In the genomic region with DNA sequence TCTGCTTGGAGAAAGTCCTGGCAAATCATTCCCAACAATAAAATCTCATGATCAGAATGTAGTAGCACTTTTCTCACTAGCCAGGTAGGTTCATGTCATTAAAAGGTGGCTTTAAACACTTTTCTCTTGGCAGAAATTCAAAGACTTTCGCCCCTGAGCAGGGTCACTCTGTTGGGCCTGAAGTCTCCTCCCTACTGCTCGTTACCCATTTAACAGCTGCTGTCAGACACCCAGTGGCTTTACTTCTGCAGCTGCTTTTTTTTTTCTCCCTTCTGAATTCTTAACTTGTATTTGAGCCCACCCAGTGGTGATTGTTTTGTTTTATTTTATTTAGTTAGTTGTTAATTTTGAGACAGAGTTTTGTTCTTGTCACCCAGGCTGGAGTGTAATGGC, we compare ENCODE assay signal across 17 cellular contexts. TPM values are rescaled to one million over a fixed set of nuclear protein-coding genes. Genes with fewer than 3 reads are reported as not detected.
"Had no signal": no experiment of that assay in that cellular context is flagged by ENCODE, and none has a peak within 500 bp of the region (broad histone marks: within the 10 kb centered on the region; RNA-seq: fewer than 3 reads in every experiment).

No MANE protein-coding gene starts in this region.

- H3K4me3 ChIP-seq: ascending aorta, coronary artery, left ventricle myocardium inferior, tibial nerve, uterus had no signal

- DNase-seq: activated CD4-positive, alpha-beta T cell treated with anti-CD3 and anti-CD28 coated beads, Interleukin-2, amount 10 ng/mL, durations not matched to agents 24 days and 14 days; activated CD8-positive, alpha-beta T cell treated with anti-CD3 and anti-CD28 coated beads, Interleukin-2, amount 10 ng/mL, durations not matched to agents 7 days and 5 days; activated naive CD4-positive, alpha-beta T cell treated with anti-CD3 and anti-CD28 coated beads, Interleukin-2, amount 50 U/mL, for 16 hours; activated T-cell treated with anti-CD3 and anti-CD28 coated beads, Interleukin-2, amount 50 U/mL, for 24 hours; foreskin melanocyte; glutamatergic neuron; hippocampal formation; left ventricle myocardium inferior; mammary epithelial cell; naive thymus-derived CD8-positive, alpha-beta T cell; stimulated activated naive CD8-positive, alpha-beta T cell treated with anti-CD3 and anti-CD28 coated beads, Interleukin-15, Interleukin-2, amounts not matched to agents 100 U/mL and 50 U/mL, for 24 hours; substantia nigra; T-cell; uterus had no signal

- H3K9me3 ChIP-seq: uterus had no signal

- H3K27ac ChIP-seq: ascending aorta, coronary artery, left ventricle myocardium inferior, tibial nerve, uterus had no signal

- H3K4me1 ChIP-seq: ascending aorta, left ventricle myocardium inferior, tibial nerve, uterus had no signal

- ATAC-seq: activated CD8-positive, alpha-beta T cell treated with anti-CD3 and anti-CD28 coated beads, Interleukin-2, amount 10 ng/mL, durations not matched to agents 7 days and 5 days; naive thymus-derived CD8-positive, alpha-beta T cell; stimulated activated naive CD8-positive, alpha-beta T cell treated with anti-CD3 and anti-CD28 coated beads, Interleukin-15, Interleukin-2, amounts not matched to agents 100 U/mL and 50 U/mL, for 24 hours; T-cell had no signal

- H3K36me3 ChIP-seq: ascending aorta, left ventricle myocardium inferior, tibial nerve, uterus had no signal

- H3K27me3 ChIP-seq: ascending aorta, tibial nerve, uterus had no signal

RNA-seq across cellular contexts. Expression of a gene that starts 25.0 kb away (rescaled TPM):
- total RNA-seq: ascending aorta, left ventricle myocardium inferior had no signal
